17 cellular contexts compared by ENCODE assay signal in the genomic region with DNA sequence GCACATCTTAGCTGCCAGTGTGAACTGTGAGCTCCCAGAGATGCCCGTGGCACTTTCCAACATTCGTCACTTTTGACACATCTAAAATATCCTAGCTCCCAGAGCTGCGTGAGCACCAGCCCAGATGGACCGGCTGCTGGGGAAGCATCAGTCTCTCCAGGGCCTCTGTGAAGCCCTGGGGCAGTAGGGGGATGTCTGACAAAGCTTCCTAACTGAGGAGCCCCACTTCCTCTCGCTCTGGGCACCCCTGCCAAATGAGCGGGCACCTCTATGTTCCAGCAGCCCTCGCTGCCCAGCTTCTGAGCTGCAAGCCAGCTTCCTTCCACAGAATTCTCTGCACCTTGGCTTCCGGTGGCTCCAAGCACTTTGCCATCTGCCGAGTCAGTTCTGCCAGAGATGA.
A peak's percentile ranks its signal among the peaks of the same experiment; 100 is the strongest.
DNase-seq lines count a peak whose midpoint lies in the region; ATAC-seq and TF ChIP-seq lines count a peak whose summit lies in the region.
"Had no signal": no experiment of that assay in that cellular context is flagged by ENCODE, and none has a peak within 500 bp of the region (broad histone marks: within the 10 kb centered on the region; RNA-seq: fewer than 3 reads in every experiment).

No MANE protein-coding gene starts in this region.

- DNase-seq in Caco-2 (no peak), NCI-H446 treated with DMSO at 0.1 percent for 48 hours (lab: John Stamatoyannopoulos, UW) (peak; percentile 41), heart right ventricle (no peak), pons (ENCODE audit: low spot score) (peak; percentile 39), SKM-1 treated with dmso at 0.1 percent for 144 hours (lab: John Stamatoyannopoulos, UW; ENCODE audit: unreplicated experiment) (no peak)
- DNase-seq: activated CD4-positive, alpha-beta T cell treated with anti-CD3 and anti-CD28 coated beads, Interleukin-2, amount 50 U/mL, for 4 hours; activated gamma-delta T cell; CD4-positive, alpha-beta T cell; GF-D8; MM.1S; NCI-H226 had no signal

- no peak overlapping the region for H3K4me3 ChIP-seq in Caco-2 (ENCODE audit: low read depth, low read length)
- no peak overlapping the region for H3K4me3 ChIP-seq in heart right ventricle
- H3K4me3 ChIP-seq: esophagus muscularis mucosa, right lobe of liver had no signal

- H3K4me3 Mint-ChIP-seq in Caco-2 (ENCODE audit: unreplicated experiment) = no peak overlapping the region
- H3K4me3 Mint-ChIP-seq: CD4-positive, alpha-beta T cell had no signal

- no peaks in the 10 kb centered on the region for H3K9me3 ChIP-seq in Caco-2
- H3K9me3 ChIP-seq in heart right ventricle = no peaks in the 10 kb centered on the region
- H3K9me3 ChIP-seq: esophagus muscularis mucosa, right lobe of liver had no signal

- H3K4me1 Mint-ChIP-seq in Caco-2 (ENCODE audit: low read depth, unreplicated experiment) = peaks cover 54% of the 10 kb centered on the region

- intact Hi-C loops in Caco-2 (cut with micrococcal nuclease; ENCODE audit: unreplicated experiment) = no loop called here
- intact Hi-C loops in heart right ventricle (cut with DNase I) = loop anchor here in 2 of 10 donors (10.0 kb wide), 2 partner anchors 78 to 278 kb away; no protein-coding TSS in a partner anchor

- H3K4me1 ChIP-seq in Caco-2 (peaks cover 45% of the 10 kb centered on the region), heart right ventricle (peaks cover 0 to 97% (median 43%) of the 10 kb centered on the region in 9 donors)

- peaks cover 9% of the 10 kb centered on the region for H3K36me3 Mint-ChIP-seq in Caco-2 (ENCODE audit: insufficient read depth, unreplicated experiment)

- no peaks in the 10 kb centered on the region for H3K27me3 ChIP-seq in Caco-2 (replicated peaks; ENCODE audit: control insufficient read depth, insufficient read depth, low read length)
- no peaks in the 10 kb centered on the region for H3K27me3 ChIP-seq in heart right ventricle
- H3K27me3 ChIP-seq: esophagus muscularis mucosa, right lobe of liver had no signal

- H3K36me3 ChIP-seq in Caco-2 (ENCODE audit: control insufficient read depth, insufficient read depth, low read length) (no peaks in the 10 kb centered on the region; the same call in 1 of the 2 replicates), heart right ventricle (no peaks in the 10 kb centered on the region)
- H3K36me3 ChIP-seq: esophagus muscularis mucosa, right lobe of liver had no signal

- H3K27ac Mint-ChIP-seq in Caco-2 (ENCODE audit: unreplicated experiment) = peak overlapping the region; percentile 78
- H3K27ac Mint-ChIP-seq: CD4-positive, alpha-beta T cell had no signal

- CTCF ChIA-PET in Caco-2 (lab: Charles Lee) = no interaction called here

- H3K27ac ChIP-seq in heart right ventricle = peak overlapping the region; percentile 17 to 74 (median 59)
- H3K27ac ChIP-seq: right lobe of liver had no signal

- POLR2A ChIA-PET in Caco-2 (lab: Charles Lee) = no interaction called here

- 57 to 68% methylated on average over 9 of the region's 9 CpGs for WGBS in heart right ventricle, 2 donors

- no peaks in the 10 kb centered on the region for H3K9me3 Mint-ChIP-seq in Caco-2 (ENCODE audit: unreplicated experiment)
- H3K9me3 Mint-ChIP-seq: CD4-positive, alpha-beta T cell had no signal

- ATAC-seq in heart right ventricle = peak in 4 of 8 donors; percentile 15 to 49 (median 35)
- ATAC-seq in HG03469 (IDR thresholded peaks at IDR 0.05; ENCODE audit: unreplicated experiment) = no peak
- no peak for ATAC-seq in GM19397 (IDR thresholded peaks at IDR 0.05; ENCODE audit: unreplicated experiment)
- no peak for ATAC-seq in GM18502 (IDR thresholded peaks at IDR 0.05; ENCODE audit: poor library complexity, unreplicated experiment)
- ATAC-seq: HCT116, right lobe of liver had no signal

- H3K27me3 Mint-ChIP-seq in Caco-2 (ENCODE audit: insufficient read depth, unreplicated experiment) = no peaks in the 10 kb centered on the region
- H3K27me3 Mint-ChIP-seq: CD4-positive, alpha-beta T cell had no signal

- TF ChIP-seq CTCF in Caco-2 (IDR thresholded peaks at IDR 0.05; ENCODE audit: insufficient read depth in 1 of 2, low read depth in 1 of 2, low read length in 1 of 2, severe bottlenecking in 1 of 2, unreplicated experiment in 1 of 2) (no peak), heart right ventricle (IDR thresholded peaks at IDR 0.05) (no peak)

- BruUV-seq in Caco-2 (replicated peaks; lab: Mats Ljungman, UMichigan) = no TSS peak

Comparison
In these comparisons a context has a peak if more than half of its experiments do, and no peak if none do; other contexts are left out.
1. DNase-seq: peak in NCI-H446 treated with DMSO at 0.1 percent for 48 hours (single experiment) and pons (single experiment); none in Caco-2 (0 of 2), heart right ventricle (0 of 2) and SKM-1 treated with dmso at 0.1 percent for 144 hours (single experiment).